21 cellular contexts compared by ENCODE assay signal in genomic region chr2:197270601-197271000, GRCh38. TPM values are rescaled to one million over a fixed set of nuclear protein-coding genes. Genes with fewer than 3 reads are reported as not detected.
DNase-seq lines count a peak whose midpoint lies in the region; ATAC-seq and TF ChIP-seq lines count a peak whose summit lies in the region.
"Had no signal": no experiment of that assay in that cellular context is flagged by ENCODE, and none has a peak within 500 bp of the region (broad histone marks: within the 10 kb centered on the region; RNA-seq: fewer than 3 reads in every experiment).

No MANE protein-coding gene starts in this region.

- no peak for TF ChIP-seq CTCF in neutrophil (IDR thresholded peaks at IDR 0.05)

- peaks cover 53 to 65% of the 10 kb centered on the region in 2 experiments for H3K4me1 ChIP-seq in neutrophil (ENCODE audit: control insufficient read depth in 1 of 2, insufficient read depth in 1 of 2, low read depth in 1 of 2, low read length in 1 of 2)

- no peaks in the 10 kb centered on the region for H3K27me3 ChIP-seq in neutrophil
- H3K27me3 ChIP-seq: brain microvascular endothelial cell, heart left ventricle had no signal

- no peak for DNase-seq in activated CD4-positive, alpha-beta memory T cell treated with anti-CD3 and anti-CD28 coated beads for 36 hours
- DNase-seq in activated CD4-positive, alpha-beta memory T cell treated with anti-CD3 and anti-CD28 coated beads, Interleukin-2, amount 10 ng/mL, durations not matched to agents 7 days and 5 days: no peak
- DNase-seq in NCI-H69 (lab: John Stamatoyannopoulos, UW) (peak; percentile 15), cerebellum (ENCODE audit: low spot score) (peak; percentile 13), NCI-H345 treated with DMSO at 0.1 percent for 48 hours (lab: John Stamatoyannopoulos, UW; ENCODE audit: unreplicated experiment) (no peak), DMS53 (lab: John Stamatoyannopoulos, UW) (no peak)
- DNase-seq: activated CD4-positive, CD25-positive, alpha-beta regulatory T cell treated with anti-CD3 and anti-CD28 coated beads, Interleukin-2, amount 50 U/mL, for 72 hours; activated CD8-positive, alpha-beta memory T cell treated with anti-CD3 and anti-CD28 coated beads, Interleukin-2, amount 50 U/mL, for 4 hours; brain microvascular endothelial cell; cortex of kidney; DMS79; heart left ventricle; NCI-H1417; NCI-H2107; NCI-H524 treated with DMSO at 0.1 percent for 48 hours; small intestine had no signal

- intact Hi-C loops in activated CD4-positive, alpha-beta memory T cell treated with anti-CD3 and anti-CD28 coated beads for 36 hours (cut with micrococcal nuclease): no loop called here

- H3K4me1 Mint-ChIP-seq in activated CD4-positive, alpha-beta memory T cell treated with anti-CD3 and anti-CD28 coated beads for 36 hours (ENCODE audit: low read depth): peaks cover 83% of the 10 kb centered on the region
- H3K4me1 Mint-ChIP-seq in activated CD4-positive, alpha-beta memory T cell treated with anti-CD3 and anti-CD28 coated beads, Interleukin-2, amount 10 ng/mL, durations not matched to agents 7 days and 5 days: peaks cover 80% of the 10 kb centered on the region

- H3K9me3 Mint-ChIP-seq in activated CD4-positive, alpha-beta memory T cell treated with anti-CD3 and anti-CD28 coated beads for 36 hours: no peaks in the 10 kb centered on the region
- H3K9me3 Mint-ChIP-seq in activated CD4-positive, alpha-beta memory T cell treated with anti-CD3 and anti-CD28 coated beads, Interleukin-2, amount 10 ng/mL, durations not matched to agents 7 days and 5 days: no peaks in the 10 kb centered on the region
- H3K9me3 Mint-ChIP-seq: GM23338 had no signal

- peaks cover 10% of the 10 kb centered on the region for H3K36me3 Mint-ChIP-seq in activated CD4-positive, alpha-beta memory T cell treated with anti-CD3 and anti-CD28 coated beads for 36 hours
- H3K36me3 Mint-ChIP-seq in activated CD4-positive, alpha-beta memory T cell treated with anti-CD3 and anti-CD28 coated beads, Interleukin-2, amount 10 ng/mL, durations not matched to agents 7 days and 5 days (ENCODE audit: low read depth): peaks cover 39% of the 10 kb centered on the region

- H3K27ac Mint-ChIP-seq in activated CD4-positive, alpha-beta memory T cell treated with anti-CD3 and anti-CD28 coated beads for 36 hours: peak overlapping the region; percentile 74
- no peak overlapping the region for H3K27ac Mint-ChIP-seq in activated CD4-positive, alpha-beta memory T cell treated with anti-CD3 and anti-CD28 coated beads, Interleukin-2, amount 10 ng/mL, durations not matched to agents 7 days and 5 days
- H3K27ac Mint-ChIP-seq: GM23338 had no signal

- H3K4me3 ChIP-seq in neutrophil (ENCODE audit: low read depth in 1 of 2, low read length in 1 of 2): no peak overlapping the region
- H3K4me3 ChIP-seq: GM23338, heart left ventricle had no signal

- POLR2A ChIA-PET in activated CD4-positive, alpha-beta memory T cell treated with anti-CD3 and anti-CD28 coated beads for 36 hours (lab: Charles Lee): interaction anchor here (2.1 kb wide), 1 partner anchor 39 kb away, joined by 8 read pairs; the partner anchor contains the start of gene ANKRD44
- POLR2A ChIA-PET in activated CD4-positive, alpha-beta memory T cell treated with anti-CD3 and anti-CD28 coated beads, Interleukin-2, amount 10 ng/mL, durations not matched to agents 7 days and 5 days (lab: Charles Lee): interaction anchor here (1.4 to 13.2 kb wide), 5 partner anchors 10 to 37 kb away, joined by 4 to 132 read pairs (median 5); partner anchors contain the start of gene ANKRD44

- H3K4me3 Mint-ChIP-seq in activated CD4-positive, alpha-beta memory T cell treated with anti-CD3 and anti-CD28 coated beads for 36 hours: no peak overlapping the region
- no peak overlapping the region for H3K4me3 Mint-ChIP-seq in activated CD4-positive, alpha-beta memory T cell treated with anti-CD3 and anti-CD28 coated beads, Interleukin-2, amount 10 ng/mL, durations not matched to agents 7 days and 5 days
- H3K4me3 Mint-ChIP-seq: GM23338 had no signal

- peak overlapping the region; percentile 59 for H3K27ac ChIP-seq in neutrophil
- H3K27ac ChIP-seq: brain microvascular endothelial cell, C4-2B, heart left ventricle, HL-60 had no signal

- CTCF ChIA-PET in activated CD4-positive, alpha-beta memory T cell treated with anti-CD3 and anti-CD28 coated beads for 36 hours (lab: Charles Lee): no interaction called here
- CTCF ChIA-PET in activated CD4-positive, alpha-beta memory T cell treated with anti-CD3 and anti-CD28 coated beads, Interleukin-2, amount 10 ng/mL, durations not matched to agents 7 days and 5 days (lab: Charles Lee): interaction anchor here (1.3 to 1.5 kb wide), 2 partner anchors 16 to 80 kb away, joined by 4 to 5 read pairs; no protein-coding TSS in a partner anchor

- H3K27me3 Mint-ChIP-seq in activated CD4-positive, alpha-beta memory T cell treated with anti-CD3 and anti-CD28 coated beads for 36 hours: no peaks in the 10 kb centered on the region
- H3K27me3 Mint-ChIP-seq in activated CD4-positive, alpha-beta memory T cell treated with anti-CD3 and anti-CD28 coated beads, Interleukin-2, amount 10 ng/mL, durations not matched to agents 7 days and 5 days: no peaks in the 10 kb centered on the region

- H3K9me3 ChIP-seq in neutrophil: no peaks in the 10 kb centered on the region
- H3K9me3 ChIP-seq: heart left ventricle had no signal

- ATAC-seq in GM18867 (IDR thresholded peaks at IDR 0.05; ENCODE audit: unreplicated experiment): no peak
- ATAC-seq: GM23338 had no signal

- H3K36me3 ChIP-seq in neutrophil: no peaks in the 10 kb centered on the region
- H3K36me3 ChIP-seq: brain microvascular endothelial cell, heart left ventricle had no signal

RNA-seq across cellular contexts. Expression of gene ANKRD44, which starts 40.0 kb away (rescaled TPM):
- 100 to 1,000 TPM; 123 to 125 TPM for total RNA-seq in activated CD4-positive, alpha-beta memory T cell treated with anti-CD3 and anti-CD28 coated beads for 36 hours
- total RNA-seq in activated CD4-positive, alpha-beta memory T cell treated with anti-CD3 and anti-CD28 coated beads, Interleukin-2, amount 10 ng/mL, durations not matched to agents 7 days and 5 days: 100 to 1,000 TPM; 214 to 246 TPM
- total RNA-seq in cerebellum: 84.9 TPM

Comparison
In these comparisons a context has a peak if more than half of its experiments do, and no peak if none do; other contexts are left out.
1. DNase-seq: peak in NCI-H69 (single experiment) and cerebellum (single experiment); none in activated CD4-positive, alpha-beta memory T cell treated with anti-CD3 and anti-CD28 coated beads for 36 hours (single experiment), activated CD4-positive, alpha-beta memory T cell treated with anti-CD3 and anti-CD28 coated beads, Interleukin-2, amount 10 ng/mL, durations not matched to agents 7 days and 5 days (single experiment), NCI-H345 treated with DMSO at 0.1 percent for 48 hours (single experiment) and DMS53 (single experiment).